1 cellular context compared by ENCODE assay signal in genomic region chr19:1046117-1046626, GRCh38.
A peak's percentile ranks its signal among the peaks of the same experiment; 100 is the strongest.
TF ChIP-seq lines count a peak whose summit lies in the region.

No MANE protein-coding gene starts in this region.

TF ChIP-seq in HepG2, 621 proteins besides CTCF, POLR2A, EP300 and RAD21 (continued from another document and continues in another):
- TF ChIP-seq ZNF550 (CRISPR knock-in tag; IDR thresholded peaks at IDR 0.05; ENCODE audit: borderline replicate concordance) (no peak), KDM4B (CRISPR knock-in tag; IDR thresholded peaks at IDR 0.05) (no peak), ZNF563 (CRISPR knock-in tag; IDR thresholded peaks at IDR 0.05) (peak; percentile 91; the same call in 1 of the 2 replicates), E2F2 (CRISPR knock-in tag; IDR thresholded peaks at IDR 0.05; ENCODE audit: borderline replicate concordance) (peak; percentile 30; the same call in 1 of the 2 replicates), ZBTB3 (CRISPR knock-in tag; IDR thresholded peaks at IDR 0.05; ENCODE audit: borderline replicate concordance, low read depth) (no peak), PITX1 (CRISPR knock-in tag; IDR thresholded peaks at IDR 0.05) (peak; percentile 62; the same call in 1 of the 2 replicates), ELF4 (CRISPR knock-in tag; IDR thresholded peaks at IDR 0.05; ENCODE audit: borderline replicate concordance) (no peak), ZNF124 (CRISPR knock-in tag; IDR thresholded peaks at IDR 0.05) (no peak), JARID2 (CRISPR knock-in tag; IDR thresholded peaks at IDR 0.05; ENCODE audit: insufficient replicate concordance) (no peak), ZNF556 (CRISPR knock-in tag; IDR thresholded peaks at IDR 0.05; ENCODE audit: borderline replicate concordance) (no peak), ZBTB2 (CRISPR knock-in tag; IDR thresholded peaks at IDR 0.05; ENCODE audit: low read depth) (no peak), THAP8 (CRISPR knock-in tag; IDR thresholded peaks at IDR 0.05; ENCODE audit: borderline replicate concordance) (0 out of 2 replicates have a peak, but pooled peaks have one; percentile 47), E2F1 (CRISPR knock-in tag; IDR thresholded peaks at IDR 0.05) (0 out of 2 replicates have a peak, but pooled peaks have one; percentile 23), BCLAF1 (IDR thresholded peaks at IDR 0.05) (no peak), NONO (IDR thresholded peaks at IDR 0.05) (no peak), NONO (CRISPR knock-in tag; conservative IDR thresholded peaks at IDR 0.05) (peak; percentile 62; the same call in 1 of the 2 replicates), ZFX (CRISPR knock-in tag; IDR thresholded peaks at IDR 0.05; ENCODE audit: low read depth) (peak; percentile 50; the same call in 1 of the 2 replicates), CBX2 (IDR thresholded peaks at IDR 0.05; ENCODE audit: low read depth, low read length) (no peak), CBX2 (CRISPR knock-in tag; IDR thresholded peaks at IDR 0.05; ENCODE audit: low read depth) (no peak), FOXK1 (CRISPR knock-in tag; IDR thresholded peaks at IDR 0.05; ENCODE audit: borderline replicate concordance, low read depth) (no peak), MTF2 (CRISPR knock-in tag; IDR thresholded peaks at IDR 0.05; ENCODE audit: borderline replicate concordance) (no peak), ZNF552 (CRISPR knock-in tag; IDR thresholded peaks at IDR 0.05; ENCODE audit: borderline replicate concordance) (peak; percentile 81), ZNF20 (CRISPR knock-in tag; IDR thresholded peaks at IDR 0.05) (no peak), SP2 (CRISPR knock-in tag; IDR thresholded peaks at IDR 0.05) (0 out of 2 replicates have a peak, but pooled peaks have one; percentile 37), KAT2B (IDR thresholded peaks at IDR 0.05; ENCODE audit: borderline replicate concordance, low read depth, low read length) (no peak), ZNF281 (CRISPR knock-in tag; IDR thresholded peaks at IDR 0.05; ENCODE audit: borderline replicate concordance) (peak; percentile 83), SP4 (CRISPR knock-in tag; IDR thresholded peaks at IDR 0.05) (peak; percentile 80), ZHX1 (CRISPR knock-in tag; IDR thresholded peaks at IDR 0.05; ENCODE audit: low read depth) (peak; percentile 28; the same call in 1 of the 2 replicates), GTF2F1 (IDR thresholded peaks at IDR 0.05; ENCODE audit: low read length) (no peak), ZBTB10 (CRISPR knock-in tag; IDR thresholded peaks at IDR 0.05; ENCODE audit: borderline replicate concordance) (0 out of 2 replicates have a peak, but pooled peaks have one; percentile 46), SMAD9 (CRISPR knock-in tag; IDR thresholded peaks at IDR 0.05) (0 out of 2 replicates have a peak, but pooled peaks have one; percentile 83), MNT (IDR thresholded peaks at IDR 0.05) (no peak), ZNF7 (CRISPR knock-in tag; IDR thresholded peaks at IDR 0.05) (no peak), SALL2 (CRISPR knock-in tag; IDR thresholded peaks at IDR 0.05) (no peak), CBX5 (CRISPR knock-in tag; IDR thresholded peaks at IDR 0.05; ENCODE audit: borderline replicate concordance) (no peak), FOXO4 (CRISPR knock-in tag; conservative IDR thresholded peaks at IDR 0.05) (no peak), MYNN (CRISPR knock-in tag; IDR thresholded peaks at IDR 0.05; ENCODE audit: low read depth) (no peak), ZNF274 (CRISPR knock-in tag; IDR thresholded peaks at IDR 0.05) (peak; percentile 68; the same call in 1 of the 2 replicates), ATRX (CRISPR knock-in tag; IDR thresholded peaks at IDR 0.05; ENCODE audit: borderline replicate concordance) (no peak), GFI1 (CRISPR knock-in tag; IDR thresholded peaks at IDR 0.05; ENCODE audit: borderline replicate concordance) (no peak), SPEN (CRISPR knock-in tag; IDR thresholded peaks at IDR 0.05; ENCODE audit: low read depth) (peak; percentile 69), RARA (CRISPR knock-in tag; IDR thresholded peaks at IDR 0.05) (peak; percentile 51; the same call in 1 of the 2 replicates)
